Comparison of ENCODE assay signal across 1 cellular context in the genomic region with DNA sequence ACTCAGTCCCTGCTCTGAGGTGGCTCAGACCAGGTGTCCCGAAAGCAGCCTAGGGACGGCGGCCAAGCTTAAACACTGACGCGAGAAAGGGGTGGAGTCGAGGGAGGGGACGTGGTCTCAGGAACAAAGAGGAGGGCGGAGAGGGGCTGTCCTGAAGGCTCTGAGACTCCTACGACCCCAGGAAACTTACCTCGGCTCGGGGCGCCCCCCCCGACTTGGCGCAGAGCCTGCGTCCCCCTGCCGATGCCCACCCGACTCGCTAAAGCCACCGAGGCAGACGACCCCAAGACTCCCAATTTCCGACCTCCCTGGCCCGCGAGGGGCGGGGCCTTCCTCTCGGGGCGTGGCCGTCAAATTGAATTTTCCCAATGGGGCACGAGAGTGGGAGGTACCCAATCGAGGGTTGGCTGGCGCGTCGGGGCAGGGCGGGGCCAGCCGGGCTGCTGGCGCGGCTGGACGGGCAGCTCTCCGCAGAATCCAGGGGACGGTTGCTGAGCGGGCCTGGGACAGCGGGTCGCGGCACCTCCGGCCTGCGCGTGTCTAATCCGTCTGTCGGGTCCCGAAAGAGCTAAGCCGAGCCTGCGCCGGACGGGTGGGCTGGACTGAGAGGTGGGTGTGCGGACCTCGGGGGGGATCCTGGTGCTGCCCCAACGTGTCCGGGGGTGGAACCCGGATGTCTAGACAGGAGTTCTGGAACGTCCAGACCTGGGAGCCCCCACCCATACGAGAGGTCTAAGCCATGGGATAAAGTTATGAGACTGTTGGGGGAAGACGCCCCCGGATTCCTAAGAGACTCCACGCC.
A peak's percentile ranks its signal among the peaks of the same experiment; 100 is the strongest.
TF ChIP-seq lines count a peak whose summit lies in the region.

A gene (plus strand): TSS at position 471 of the 802 bp plus-strand sequence. CDS start 1,941 bp downstream, outside the sequence.

TF ChIP-seq in K562, 482 proteins besides CTCF, POLR2A, EP300 and RAD21 (continued from another document and continues in another):
- TF ChIP-seq MBD2 (IDR thresholded peaks at IDR 0.05; ENCODE audit: borderline replicate concordance, low read depth) (no peak; the same call in 1 of the 2 replicates), FOXM1 (IDR thresholded peaks at IDR 0.05; ENCODE audit: low read depth) (no peak), FOXM1 (CRISPR knock-in tag; IDR thresholded peaks at IDR 0.05; ENCODE audit: low read depth) (no peak), NR1H2 (CRISPR knock-in tag; IDR thresholded peaks at IDR 0.05) (no peak), SIN3A (IDR thresholded peaks at IDR 0.05; ENCODE audit: borderline replicate concordance in 2 of 2, control insufficient read depth in 1 of 2, low read depth in 2 of 2, low read length in 2 of 2) (peak; percentile 32 to 55; a peak in 2 of 4 replicates), TAF7 (tag; IDR thresholded peaks at IDR 0.05) (no peak), ZKSCAN1 (IDR thresholded peaks at IDR 0.05; ENCODE audit: low read depth, low read length) (no peak), YY1 (IDR thresholded peaks at IDR 0.05; ENCODE audit: borderline replicate concordance in 1 of 3, control insufficient read depth in 1 of 3, extremely low read depth in 1 of 3, insufficient read depth in 3 of 3, insufficient read length in 1 of 3, insufficient replicate concordance in 2 of 3, low read depth in 1 of 3, low read length in 2 of 3) (no peak), MTF1 (CRISPR knock-in tag; IDR thresholded peaks at IDR 0.05; ENCODE audit: borderline replicate concordance) (no peak), IRF2 (CRISPR knock-in tag; IDR thresholded peaks at IDR 0.05) (no peak), NFXL1 (CRISPR knock-in tag; IDR thresholded peaks at IDR 0.05) (no peak), MXI1 (IDR thresholded peaks at IDR 0.05; ENCODE audit: low read depth, low read length) (no peak), ZNF79 (CRISPR knock-in tag; IDR thresholded peaks at IDR 0.05; ENCODE audit: low read depth) (no peak), SETDB1 (IDR thresholded peaks at IDR 0.05; ENCODE audit: low read length) (no peak), GTF2E2 (tag; IDR thresholded peaks at IDR 0.05) (no peak), ZNF23 (CRISPR knock-in tag; IDR thresholded peaks at IDR 0.05) (no peak), GATAD2A (IDR thresholded peaks at IDR 0.05) (no peak), FOXK1 (CRISPR knock-in tag; IDR thresholded peaks at IDR 0.05; ENCODE audit: borderline replicate concordance) (no peak), ZFX (CRISPR knock-in tag; IDR thresholded peaks at IDR 0.05) (peak; percentile 39), ZNF583 (CRISPR knock-in tag; IDR thresholded peaks at IDR 0.05) (no peak), ZKSCAN8 (CRISPR knock-in tag; IDR thresholded peaks at IDR 0.05) (no peak), FOXA1 (IDR thresholded peaks at IDR 0.05; ENCODE audit: borderline replicate concordance) (no peak), MCM2 (IDR thresholded peaks at IDR 0.05; ENCODE audit: low read depth) (no peak), MIER1 (IDR thresholded peaks at IDR 0.05; ENCODE audit: low read depth) (no peak), POLR2AphosphoS5 (IDR thresholded peaks at IDR 0.05; ENCODE audit: control insufficient read depth, insufficient read depth, low read depth, low read length) (peak; percentile 41; the same call in 1 of the 2 replicates), CEBPB (tag; IDR thresholded peaks at IDR 0.05) (no peak), CHCHD3 (CRISPR knock-in tag; IDR thresholded peaks at IDR 0.05) (no peak), ZNF354B (CRISPR knock-in tag; IDR thresholded peaks at IDR 0.05) (no peak)
- TF ChIP-seq, protein P1, sequence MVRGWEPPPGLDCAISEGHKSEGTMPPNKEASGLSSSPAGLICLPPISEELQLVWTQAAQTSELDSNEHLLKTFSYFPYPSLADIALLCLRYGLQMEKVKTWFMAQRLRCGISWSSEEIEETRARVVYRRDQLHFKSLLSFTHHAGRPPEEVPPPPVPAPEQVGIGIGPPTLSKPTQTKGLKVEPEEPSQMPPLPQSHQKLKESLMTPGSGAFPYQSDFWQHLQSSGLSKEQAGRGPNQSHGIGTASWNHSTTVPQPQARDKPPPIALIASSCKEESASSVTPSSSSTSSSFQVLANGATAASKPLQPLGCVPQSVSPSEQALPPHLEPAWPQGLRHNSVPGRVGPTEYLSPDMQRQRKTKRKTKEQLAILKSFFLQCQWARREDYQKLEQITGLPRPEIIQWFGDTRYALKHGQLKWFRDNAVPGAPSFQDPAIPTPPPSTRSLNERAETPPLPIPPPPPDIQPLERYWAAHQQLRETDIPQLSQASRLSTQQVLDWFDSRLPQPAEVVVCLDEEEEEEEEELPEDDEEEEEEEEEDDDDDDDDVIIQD (CRISPR knock-in tag; IDR thresholded peaks at IDR 0.05): no peak
- TF ChIP-seq, protein P2, sequence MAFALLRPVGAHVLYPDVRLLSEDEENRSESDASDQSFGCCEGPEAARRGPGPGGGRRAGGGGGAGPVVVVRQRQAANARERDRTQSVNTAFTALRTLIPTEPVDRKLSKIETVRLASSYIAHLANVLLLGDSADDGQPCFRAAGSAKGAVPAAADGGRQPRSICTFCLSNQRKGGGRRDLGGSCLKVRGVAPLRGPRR (CRISPR knock-in tag; IDR thresholded peaks at IDR 0.05): no peak
- TF ChIP-seq, protein P3, sequence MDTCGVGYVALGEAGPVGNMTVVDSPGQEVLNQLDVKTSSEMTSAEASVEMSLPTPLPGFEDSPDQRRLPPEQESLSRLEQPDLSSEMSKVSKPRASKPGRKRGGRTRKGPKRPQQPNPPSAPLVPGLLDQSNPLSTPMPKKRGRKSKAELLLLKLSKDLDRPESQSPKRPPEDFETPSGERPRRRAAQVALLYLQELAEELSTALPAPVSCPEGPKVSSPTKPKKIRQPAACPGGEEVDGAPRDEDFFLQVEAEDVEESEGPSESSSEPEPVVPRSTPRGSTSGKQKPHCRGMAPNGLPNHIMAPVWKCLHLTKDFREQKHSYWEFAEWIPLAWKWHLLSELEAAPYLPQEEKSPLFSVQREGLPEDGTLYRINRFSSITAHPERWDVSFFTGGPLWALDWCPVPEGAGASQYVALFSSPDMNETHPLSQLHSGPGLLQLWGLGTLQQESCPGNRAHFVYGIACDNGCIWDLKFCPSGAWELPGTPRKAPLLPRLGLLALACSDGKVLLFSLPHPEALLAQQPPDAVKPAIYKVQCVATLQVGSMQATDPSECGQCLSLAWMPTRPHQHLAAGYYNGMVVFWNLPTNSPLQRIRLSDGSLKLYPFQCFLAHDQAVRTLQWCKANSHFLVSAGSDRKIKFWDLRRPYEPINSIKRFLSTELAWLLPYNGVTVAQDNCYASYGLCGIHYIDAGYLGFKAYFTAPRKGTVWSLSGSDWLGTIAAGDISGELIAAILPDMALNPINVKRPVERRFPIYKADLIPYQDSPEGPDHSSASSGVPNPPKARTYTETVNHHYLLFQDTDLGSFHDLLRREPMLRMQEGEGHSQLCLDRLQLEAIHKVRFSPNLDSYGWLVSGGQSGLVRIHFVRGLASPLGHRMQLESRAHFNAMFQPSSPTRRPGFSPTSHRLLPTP (IDR thresholded peaks at IDR 0.05; ENCODE audit: borderline replicate concordance, extremely low read depth, insufficient read length): no peak
- TF ChIP-seq, protein P4, sequence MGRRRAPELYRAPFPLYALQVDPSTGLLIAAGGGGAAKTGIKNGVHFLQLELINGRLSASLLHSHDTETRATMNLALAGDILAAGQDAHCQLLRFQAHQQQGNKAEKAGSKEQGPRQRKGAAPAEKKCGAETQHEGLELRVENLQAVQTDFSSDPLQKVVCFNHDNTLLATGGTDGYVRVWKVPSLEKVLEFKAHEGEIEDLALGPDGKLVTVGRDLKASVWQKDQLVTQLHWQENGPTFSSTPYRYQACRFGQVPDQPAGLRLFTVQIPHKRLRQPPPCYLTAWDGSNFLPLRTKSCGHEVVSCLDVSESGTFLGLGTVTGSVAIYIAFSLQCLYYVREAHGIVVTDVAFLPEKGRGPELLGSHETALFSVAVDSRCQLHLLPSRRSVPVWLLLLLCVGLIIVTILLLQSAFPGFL (CRISPR knock-in tag; IDR thresholded peaks at IDR 0.05): no peak
- TF ChIP-seq, protein P5, sequence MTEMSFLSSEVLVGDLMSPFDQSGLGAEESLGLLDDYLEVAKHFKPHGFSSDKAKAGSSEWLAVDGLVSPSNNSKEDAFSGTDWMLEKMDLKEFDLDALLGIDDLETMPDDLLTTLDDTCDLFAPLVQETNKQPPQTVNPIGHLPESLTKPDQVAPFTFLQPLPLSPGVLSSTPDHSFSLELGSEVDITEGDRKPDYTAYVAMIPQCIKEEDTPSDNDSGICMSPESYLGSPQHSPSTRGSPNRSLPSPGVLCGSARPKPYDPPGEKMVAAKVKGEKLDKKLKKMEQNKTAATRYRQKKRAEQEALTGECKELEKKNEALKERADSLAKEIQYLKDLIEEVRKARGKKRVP (CRISPR knock-in tag; IDR thresholded peaks at IDR 0.05): no peak
- TF ChIP-seq, protein P6, sequence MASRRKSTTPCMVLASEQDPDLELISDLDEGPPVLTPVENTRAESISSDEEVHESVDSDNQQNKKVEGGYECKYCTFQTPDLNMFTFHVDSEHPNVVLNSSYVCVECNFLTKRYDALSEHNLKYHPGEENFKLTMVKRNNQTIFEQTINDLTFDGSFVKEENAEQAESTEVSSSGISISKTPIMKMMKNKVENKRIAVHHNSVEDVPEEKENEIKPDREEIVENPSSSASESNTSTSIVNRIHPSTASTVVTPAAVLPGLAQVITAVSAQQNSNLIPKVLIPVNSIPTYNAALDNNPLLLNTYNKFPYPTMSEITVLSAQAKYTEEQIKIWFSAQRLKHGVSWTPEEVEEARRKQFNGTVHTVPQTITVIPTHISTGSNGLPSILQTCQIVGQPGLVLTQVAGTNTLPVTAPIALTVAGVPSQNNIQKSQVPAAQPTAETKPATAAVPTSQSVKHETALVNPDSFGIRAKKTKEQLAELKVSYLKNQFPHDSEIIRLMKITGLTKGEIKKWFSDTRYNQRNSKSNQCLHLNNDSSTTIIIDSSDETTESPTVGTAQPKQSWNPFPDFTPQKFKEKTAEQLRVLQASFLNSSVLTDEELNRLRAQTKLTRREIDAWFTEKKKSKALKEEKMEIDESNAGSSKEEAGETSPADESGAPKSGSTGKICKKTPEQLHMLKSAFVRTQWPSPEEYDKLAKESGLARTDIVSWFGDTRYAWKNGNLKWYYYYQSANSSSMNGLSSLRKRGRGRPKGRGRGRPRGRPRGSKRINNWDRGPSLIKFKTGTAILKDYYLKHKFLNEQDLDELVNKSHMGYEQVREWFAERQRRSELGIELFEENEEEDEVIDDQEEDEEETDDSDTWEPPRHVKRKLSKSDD (conservative IDR thresholded peaks at IDR 0.05; ENCODE audit: low read length): no peak
- TF ChIP-seq, protein P7, sequence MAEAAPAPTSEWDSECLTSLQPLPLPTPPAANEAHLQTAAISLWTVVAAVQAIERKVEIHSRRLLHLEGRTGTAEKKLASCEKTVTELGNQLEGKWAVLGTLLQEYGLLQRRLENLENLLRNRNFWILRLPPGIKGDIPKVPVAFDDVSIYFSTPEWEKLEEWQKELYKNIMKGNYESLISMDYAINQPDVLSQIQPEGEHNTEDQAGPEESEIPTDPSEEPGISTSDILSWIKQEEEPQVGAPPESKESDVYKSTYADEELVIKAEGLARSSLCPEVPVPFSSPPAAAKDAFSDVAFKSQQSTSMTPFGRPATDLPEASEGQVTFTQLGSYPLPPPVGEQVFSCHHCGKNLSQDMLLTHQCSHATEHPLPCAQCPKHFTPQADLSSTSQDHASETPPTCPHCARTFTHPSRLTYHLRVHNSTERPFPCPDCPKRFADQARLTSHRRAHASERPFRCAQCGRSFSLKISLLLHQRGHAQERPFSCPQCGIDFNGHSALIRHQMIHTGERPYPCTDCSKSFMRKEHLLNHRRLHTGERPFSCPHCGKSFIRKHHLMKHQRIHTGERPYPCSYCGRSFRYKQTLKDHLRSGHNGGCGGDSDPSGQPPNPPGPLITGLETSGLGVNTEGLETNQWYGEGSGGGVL (CRISPR knock-in tag; IDR thresholded peaks at IDR 0.05): no peak
- TF ChIP-seq, protein P8, sequence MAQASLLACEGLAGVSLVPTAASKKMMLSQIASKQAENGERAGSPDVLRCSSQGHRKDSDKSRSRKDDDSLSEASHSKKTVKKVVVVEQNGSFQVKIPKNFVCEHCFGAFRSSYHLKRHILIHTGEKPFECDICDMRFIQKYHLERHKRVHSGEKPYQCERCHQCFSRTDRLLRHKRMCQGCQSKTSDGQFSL (CRISPR knock-in tag; IDR thresholded peaks at IDR 0.05): no peak
- TF ChIP-seq, protein P8 (tag; IDR thresholded peaks at IDR 0.05): no peak
- TF ChIP-seq, protein P9, sequence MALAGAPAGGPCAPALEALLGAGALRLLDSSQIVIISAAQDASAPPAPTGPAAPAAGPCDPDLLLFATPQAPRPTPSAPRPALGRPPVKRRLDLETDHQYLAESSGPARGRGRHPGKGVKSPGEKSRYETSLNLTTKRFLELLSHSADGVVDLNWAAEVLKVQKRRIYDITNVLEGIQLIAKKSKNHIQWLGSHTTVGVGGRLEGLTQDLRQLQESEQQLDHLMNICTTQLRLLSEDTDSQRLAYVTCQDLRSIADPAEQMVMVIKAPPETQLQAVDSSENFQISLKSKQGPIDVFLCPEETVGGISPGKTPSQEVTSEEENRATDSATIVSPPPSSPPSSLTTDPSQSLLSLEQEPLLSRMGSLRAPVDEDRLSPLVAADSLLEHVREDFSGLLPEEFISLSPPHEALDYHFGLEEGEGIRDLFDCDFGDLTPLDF (CRISPR knock-in tag; IDR thresholded peaks at IDR 0.05): no peak
